ENCODE assay signal across 2 cellular contexts in the genomic region with DNA sequence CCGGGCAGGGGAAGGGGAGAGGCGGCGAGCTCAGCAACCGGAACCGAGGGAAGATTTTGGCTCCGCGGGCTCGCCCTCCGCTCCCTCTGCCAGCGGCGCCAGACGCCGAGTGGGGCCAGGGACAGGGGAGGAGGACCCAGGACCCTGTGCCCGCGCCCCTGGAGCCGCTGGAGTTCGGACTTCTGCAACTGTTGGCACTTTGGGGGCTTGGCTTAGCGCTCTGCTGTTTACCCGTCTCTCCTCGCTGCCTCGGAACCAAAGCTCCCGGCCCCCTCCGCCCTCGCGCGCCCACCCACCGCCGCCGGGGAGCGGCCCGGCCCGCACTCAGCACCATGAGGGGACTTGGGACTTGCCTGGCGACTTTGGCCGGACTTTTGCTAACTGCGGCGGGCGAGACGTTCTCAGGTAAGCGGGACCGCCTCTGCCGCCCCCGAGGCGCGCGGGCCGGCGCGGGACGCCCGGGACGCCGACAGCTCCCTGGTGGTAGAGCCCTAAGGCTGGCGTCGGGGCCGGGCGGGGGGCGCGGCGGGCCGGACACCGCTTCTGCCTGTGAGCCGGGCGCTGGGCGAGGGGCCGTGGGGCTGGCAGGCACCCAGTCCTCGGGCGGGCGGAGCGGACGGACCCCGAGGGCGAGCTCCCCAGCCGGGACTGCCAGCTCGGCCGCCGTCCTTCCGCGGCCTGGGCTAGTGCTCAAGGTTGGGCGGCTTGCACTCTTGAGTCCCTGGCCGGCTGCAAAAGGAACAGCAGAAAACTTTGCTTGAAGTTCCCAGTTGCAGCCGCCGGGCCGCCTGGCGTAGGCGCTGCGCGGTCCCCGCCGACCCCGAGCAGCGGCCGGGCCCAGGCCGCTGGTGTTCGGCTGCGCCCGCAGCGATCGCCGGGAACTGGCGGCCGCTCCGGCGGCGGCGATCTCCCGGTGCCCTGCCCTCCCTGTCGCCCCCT.
TF ChIP-seq lines count a peak whose summit lies in the region.

No MANE protein-coding gene starts in this region.

TF ChIP-seq in SK-N-SH treated with all-trans-retinoic acid at 6 μM for 48 hours, 23 proteins besides CTCF, POLR2A, EP300 and RAD21 (continued from another document):
- TF ChIP-seq GLIS3 (CRISPR knock-in tag; IDR thresholded peaks at IDR 0.05) (no peak), PPARA (CRISPR knock-in tag; IDR thresholded peaks at IDR 0.05; ENCODE audit: borderline replicate concordance) (no peak), ZNF565 (CRISPR knock-in tag; conservative IDR thresholded peaks at IDR 0.05; ENCODE audit: low read depth) (no peak)

TF ChIP-seq in endothelial cell of umbilical vein, 7 proteins besides CTCF, POLR2A, EP300 and RAD21 (continued from another document):
- no peak for TF ChIP-seq FOS (IDR thresholded peaks at IDR 0.05; ENCODE audit: borderline replicate concordance, insufficient read depth, low read length)
- TF ChIP-seq GATA2 (IDR thresholded peaks at IDR 0.05; ENCODE audit: insufficient read depth, insufficient read length, low read depth, low read length): no peak
